26 cellular contexts compared by ENCODE assay signal in the genomic region with DNA sequence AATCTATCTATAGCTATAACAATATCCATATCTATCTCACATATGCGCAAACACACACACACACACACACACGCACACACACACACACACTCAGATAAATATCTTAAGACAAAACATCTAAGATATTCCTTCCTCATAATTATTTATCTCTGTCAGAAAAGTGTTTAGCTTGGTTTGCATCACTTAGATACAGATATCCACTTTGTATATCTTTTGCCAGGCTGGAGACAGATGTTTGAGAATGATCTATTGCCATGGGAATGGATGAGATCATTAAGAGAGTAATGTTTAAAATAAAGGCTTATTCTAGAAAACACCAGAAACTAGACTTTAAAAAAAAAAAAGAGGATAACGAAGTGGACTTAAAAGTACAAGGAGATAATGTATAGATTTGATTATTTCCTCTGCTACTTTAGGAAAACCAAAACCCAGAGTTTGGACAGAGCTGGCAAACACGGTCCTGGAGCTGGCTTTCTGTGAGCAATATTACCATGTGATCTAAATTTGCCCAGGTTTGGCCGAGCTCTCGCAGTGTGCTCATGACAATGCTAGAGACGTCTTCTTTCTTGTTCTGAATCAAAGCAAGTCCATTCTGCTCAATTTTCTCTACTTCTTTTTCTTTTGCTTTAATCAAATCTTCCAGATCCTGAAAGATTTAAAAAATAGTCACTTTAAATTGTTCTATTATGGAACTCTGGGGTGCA.
DNase-seq lines count a peak whose midpoint lies in the region; ATAC-seq lines count a peak whose summit lies in the region.
"Had no signal": no experiment of that assay in that cellular context is flagged by ENCODE, and none has a peak within 500 bp of the region (broad histone marks: within the 10 kb centered on the region; RNA-seq: fewer than 3 reads in every experiment).

No MANE protein-coding gene starts in this region.

- H3K9me3 Mint-ChIP-seq in central memory CD8-positive, alpha-beta T cell, result peaks cover 7% of the 10 kb centered on the region

- in situ Hi-C loops in ACHN (cut with HindIII; ENCODE audit: low pct_ligation_motif_present, low pct_unique_long_range_greater_than_20kb, low sequenced_read_pairs), result no loop called here

- ATAC-seq in central memory CD8-positive, alpha-beta T cell (replicated peaks; ENCODE audit: extremely low read depth, poor library complexity, severe bottlenecking), result no peak
- ATAC-seq in sciatic nerve (peak; percentile 75), GM21360 (IDR thresholded peaks at IDR 0.05; ENCODE audit: unreplicated experiment) (no peak), GM21423 (IDR thresholded peaks at IDR 0.05; ENCODE audit: unreplicated experiment) (no peak)
- ATAC-seq: left colon; naive thymus-derived CD8-positive, alpha-beta T cell had no signal

- H3K27ac Mint-ChIP-seq in central memory CD8-positive, alpha-beta T cell (ENCODE audit: low read depth), result peak overlapping the region; percentile 27
- H3K27ac Mint-ChIP-seq: activated CD4-positive, alpha-beta memory T cell treated with anti-CD3 and anti-CD28 coated beads, Interleukin-2, amount 10 ng/mL, durations not matched to agents 7 days and 5 days; activated naive CD8-positive, alpha-beta T cell; activated T-helper 2 cell treated with anti-CD3 and anti-CD28 coated beads, Interferon-gamma antibody, Interleukin-2, Interleukin-4, amounts not matched to agents 10 μg/mL and 5 μg/mL and 100 μg/mL, durations not matched to agents 14 hours and 24 hours and 36 hours; B cell had no signal

- H3K4me3 Mint-ChIP-seq in central memory CD8-positive, alpha-beta T cell, result no peak overlapping the region
- H3K4me3 Mint-ChIP-seq: activated CD4-positive, alpha-beta memory T cell treated with anti-CD3 and anti-CD28 coated beads, Interleukin-2, amount 10 ng/mL, durations not matched to agents 7 days and 5 days; activated naive CD8-positive, alpha-beta T cell; B cell; naive thymus-derived CD8-positive, alpha-beta T cell had no signal

- no peaks in the 10 kb centered on the region for H3K4me1 Mint-ChIP-seq in central memory CD8-positive, alpha-beta T cell
- H3K4me1 Mint-ChIP-seq: activated CD4-positive, alpha-beta memory T cell treated with anti-CD3 and anti-CD28 coated beads, Interleukin-2, amount 10 ng/mL, durations not matched to agents 7 days and 5 days; B cell had no signal

- peaks cover 54% of the 10 kb centered on the region for H3K36me3 Mint-ChIP-seq in central memory CD8-positive, alpha-beta T cell (ENCODE audit: insufficient read depth)

- H3K27me3 Mint-ChIP-seq in central memory CD8-positive, alpha-beta T cell, result no peaks in the 10 kb centered on the region
- H3K27me3 Mint-ChIP-seq: activated CD4-positive, alpha-beta memory T cell treated with anti-CD3 and anti-CD28 coated beads, Interleukin-2, amount 10 ng/mL, durations not matched to agents 7 days and 5 days; activated naive CD8-positive, alpha-beta T cell; B cell; naive thymus-derived CD8-positive, alpha-beta T cell had no signal

- intact Hi-C loops in sciatic nerve (cut with DNase I), result no loop called here

- DNase-seq in HCEC 1CT (peak; percentile 18), fibroblast of the conjunctiva (ENCODE audit: low read depth) (peak; percentile 20), sciatic nerve (ENCODE audit: low spot score) (no peak), NCI-H510A treated with DMSO at 0.1 percent for 48 hours (lab: John Stamatoyannopoulos, UW) (no peak), ACHN (no peak)
- DNase-seq in central memory CD8-positive, alpha-beta T cell (ENCODE audit: low spot score in 2 of 2), result no peak
- DNase-seq: activated CD4-positive, alpha-beta memory T cell treated with anti-CD3 and anti-CD28 coated beads, Interleukin-2, amount 10 ng/mL, durations not matched to agents 7 days and 5 days; activated CD4-positive, CD25-positive, alpha-beta regulatory T cell treated with anti-CD3 and anti-CD28 coated beads, Interleukin-2, amount 50 U/mL, for 72 hours; cerebellar nuclear complex; DMS79 treated with DMSO at 0.1 percent for 48 hours; effector CD4-positive, alpha-beta T cell; Kasumi-1; left colon; naive thymus-derived CD8-positive, alpha-beta T cell; NCI-H187; NCI-H526 treated with DMSO at 0.1 percent for 48 hours; ovary; Peyer's patch; stimulated activated CD8-positive, alpha-beta memory T cell treated with anti-CD3 and anti-CD28 coated beads, Interleukin-4, amount 100 ng/mL, for 48 hours; stomach; T-helper 1 cell had no signal

Comparison
In these comparisons a context has a peak if more than half of its experiments do, and no peak if none do; other contexts are left out.
1. DNase-seq: peak in HCEC 1CT (single experiment) and fibroblast of the conjunctiva (single experiment); none in central memory CD8-positive, alpha-beta T cell (0 of 2), sciatic nerve (single experiment), NCI-H510A treated with DMSO at 0.1 percent for 48 hours (single experiment) and ACHN (single experiment).